ENCODE assay signal across 1 cellular context in genomic region chr19:7912697-7913564, GRCh38.
TF ChIP-seq lines count a peak whose summit lies in the region.

No MANE protein-coding gene starts in this region.

TF ChIP-seq in H1, 55 proteins besides CTCF, POLR2A, EP300 and RAD21:
- TF ChIP-seq SP2 (IDR thresholded peaks at IDR 0.05; ENCODE audit: low read length) (no peak), RXRA (IDR thresholded peaks at IDR 0.05; ENCODE audit: insufficient read depth, low read depth, low read length) (no peak), JUN (IDR thresholded peaks at IDR 0.05; ENCODE audit: low read depth, low read length) (no peak)
